Comparison of ENCODE assay signal across 18 cellular contexts in genomic region chr11:93017821-93018690, GRCh38. TPM values are rescaled to one million over a fixed set of nuclear protein-coding genes. Genes with fewer than 3 reads are reported as not detected.
DNase-seq lines count a peak whose midpoint lies in the region; ATAC-seq, FAIRE-seq and TF ChIP-seq lines count a peak whose summit lies in the region.
"Had no signal": no experiment of that assay in that cellular context is flagged by ENCODE, and none has a peak within 500 bp of the region (broad histone marks: within the 10 kb centered on the region; RNA-seq: fewer than 3 reads in every experiment).

No MANE protein-coding gene starts in this region.

- TF ChIP-seq POLR2A in HepG2 (IDR thresholded peaks at IDR 0.05; ENCODE audit: insufficient read depth in 1 of 2, low read depth in 2 of 2, low read length in 2 of 2) = no peak
- no peak for TF ChIP-seq POLR2A in testis (IDR thresholded peaks at IDR 0.05)

- FAIRE-seq in bronchial epithelial cell (lab: Jason Lieb, UNC) (no peak), HepG2 (lab: Jason Lieb, UNC) (no peak)
- FAIRE-seq: GM12891 had no signal

- no peaks in the 10 kb centered on the region for H3K4me1 ChIP-seq in HepG2 (ENCODE audit: insufficient read depth, low read length)
- H3K4me1 ChIP-seq in testis = no peaks in the 10 kb centered on the region

- intact Hi-C loops in HepG2 (cut with micrococcal nuclease; ENCODE audit: unreplicated experiment) = no loop called here
- intact Hi-C loops in testis (cut with DNase I; ENCODE audit: low total_unique reads) = no loop called here

- H3K27me3 ChIP-seq in bronchial epithelial cell (ENCODE audit: control insufficient read depth, insufficient read depth, low read length) = no peaks in the 10 kb centered on the region
- H3K27me3 ChIP-seq in HepG2 (ENCODE audit: control insufficient read depth in 1 of 2, insufficient read depth in 2 of 2, low read length in 2 of 2) = no peaks in the 10 kb centered on the region
- H3K27me3 ChIP-seq in testis = no peaks in the 10 kb centered on the region

- no peaks in the 10 kb centered on the region for H3K79me2 ChIP-seq in HepG2 (ENCODE audit: insufficient read depth, low read length)

- TF ChIP-seq CTCF in C4-2B (conservative IDR thresholded peaks at IDR 0.05) (peak; percentile 5; the same call in 1 of the 2 replicates), bronchial epithelial cell (IDR thresholded peaks at IDR 0.05; ENCODE audit: insufficient read depth, low read length, severe bottlenecking) (peak; percentile 7), HepG2 (CRISPR knock-in tag; IDR thresholded peaks at IDR 0.05) (0 out of 2 replicates have a peak, but pooled peaks have one; percentile 4), testis (IDR thresholded peaks at IDR 0.05) (no peak)

- CTCF ChIA-PET in HepG2 (lab: Yijun Ruan, JAX; ENCODE audit: low intra/inter-chr PET ratio, low total read pairs) = no interaction called here

- WGBS in HepG2 (ENCODE audit: low lambda C conversion rate) = 19% methylated on average over 8 of the region's 9 CpGs
- WGBS in testis, 2 donors = 74 to 86% methylated on average over 8 to 9 of the region's 9 CpGs

- no peak overlapping the region for H2AFZ ChIP-seq in HepG2 (ENCODE audit: low read length)

- in situ Hi-C loops in HepG2 (cut with HindIII; ENCODE audit: extremely low pct_ligation_motif_present, low pct_unique_long_range_greater_than_20kb) = no loop called here

- H3K9me3 ChIP-seq in HepG2 (ENCODE audit: low read length) (no peaks in the 10 kb centered on the region), testis (no peaks in the 10 kb centered on the region)

- H3K36me3 ChIP-seq in bronchial epithelial cell (ENCODE audit: control insufficient read depth, insufficient read depth, low read length) (no peaks in the 10 kb centered on the region), HepG2 (replicated peaks in 1 of 2; ENCODE audit: control insufficient read depth in 1 of 2, insufficient read depth in 2 of 2, low read length in 2 of 2) (no peaks in the 10 kb centered on the region), testis (ENCODE audit: low read depth, missing control alignments) (no peaks in the 10 kb centered on the region)

- H3K27ac ChIP-seq in C4-2B = no peak overlapping the region
- H3K27ac ChIP-seq in HepG2 (ENCODE audit: extremely low read length, insufficient read depth, low read length) = no peak overlapping the region
- H3K27ac ChIP-seq in testis = no peak overlapping the region

- BruUV-seq in HepG2 (replicated peaks; lab: Mats Ljungman, UMichigan) = no TSS peak

- H3K4me3 ChIP-seq in bronchial epithelial cell (ENCODE audit: low read depth, low read length) = no peak overlapping the region
- H3K4me3 ChIP-seq in HepG2 (replicated peaks in 1 of 3; ENCODE audit: insufficient read depth in 1 of 3, low read depth in 2 of 3, low read length in 3 of 3) = no peak overlapping the region
- H3K4me3 ChIP-seq in testis = no peak overlapping the region

- POLR2A ChIA-PET in HepG2 (lab: Yijun Ruan, JAX) = no interaction called here

- no peak for TF ChIP-seq EP300 in Ishikawa (IDR thresholded peaks at IDR 0.05; ENCODE audit: borderline replicate concordance)
- no peak for TF ChIP-seq EP300 in HepG2 (IDR thresholded peaks at IDR 0.05; ENCODE audit: low read depth in 2 of 2, low read length in 2 of 2)
- TF ChIP-seq EP300 in HepG2 (CRISPR knock-in tag; IDR thresholded peaks at IDR 0.05; ENCODE audit: borderline replicate concordance) = no peak

- ATAC-seq in HepG2 (peak; percentile 61), HG02763 (IDR thresholded peaks at IDR 0.05; ENCODE audit: unreplicated experiment) (no peak)

- no peak for DNase-seq in bronchial epithelial cell (ENCODE audit: low read depth)
- DNase-seq in HepG2 (ENCODE audit: low spot score) = no peak
- DNase-seq in testis = no peak
- no peak for DNase-seq in activated CD4-positive, alpha-beta T cell treated with anti-CD3 and anti-CD28 coated beads for 48 hours
- DNase-seq in NCI-H1930 (lab: John Stamatoyannopoulos, UW) = no peak
- DNase-seq: amygdala; foreskin melanocyte; KG1; NCI-H146; posterior cingulate gyrus; SHP77; stimulated activated CD4-positive, alpha-beta T cell treated with anti-CD3 and anti-CD28 coated beads, Interleukin-12 subunit alpha, Interleukin-12 subunit beta, amount 100 ng/mL, for 4 hours had no signal

- TF ChIP-seq RAD21 in Ishikawa (IDR thresholded peaks at IDR 0.05; ENCODE audit: low read depth) (peak; percentile 20; the same call in 1 of the 2 replicates), HepG2 (CRISPR knock-in tag; IDR thresholded peaks at IDR 0.05) (no peak)

- H4K20me1 ChIP-seq in HepG2 (ENCODE audit: insufficient read depth, low read length) = no peaks in the 10 kb centered on the region

- no peak overlapping the region for H3K9ac ChIP-seq in HepG2 (ENCODE audit: insufficient read depth, low read depth, low read length)

- no peak overlapping the region for H3K4me2 ChIP-seq in HepG2 (ENCODE audit: low read depth, low read length)

TF ChIP-seq in Ishikawa, 13 proteins besides CTCF, POLR2A, EP300 and RAD21 (continues in another document):
- no peak for TF ChIP-seq TEAD4 (IDR thresholded peaks at IDR 0.05)

TF ChIP-seq in HepG2, 621 proteins besides CTCF, POLR2A, EP300 and RAD21:
- TF ChIP-seq ISL2 (CRISPR knock-in tag; IDR thresholded peaks at IDR 0.05) = no peak
- TF ChIP-seq STAG1 (CRISPR knock-in tag; IDR thresholded peaks at IDR 0.05) = peak; percentile 11; the same call in 1 of the 2 replicates
- TF ChIP-seq HNRNPUL1 (IDR thresholded peaks at IDR 0.05; ENCODE audit: low read depth, low read length) = no peak
- no peak for TF ChIP-seq ZNF414 (CRISPR knock-in tag; IDR thresholded peaks at IDR 0.05)
- no peak for TF ChIP-seq E2F1 (CRISPR knock-in tag; IDR thresholded peaks at IDR 0.05)

RNA-seq across cellular contexts. Expression of gene MTNR1B, which starts 48.6 kb away (rescaled TPM):
- total RNA-seq in bronchial epithelial cell = not detected in 2 replicates
- not detected in 2 replicates for total RNA-seq in HepG2 (2016; rRNA removed; fragmentation: Illumina TruSeq; extraction: Trizol)
- total RNA-seq in HepG2 (2016; cell fraction: cytosol; rRNA removed; fragmentation: Illumina TruSeq; extraction: Trizol; ENCODE audit: low read depth) = not detected in 2 replicates
- total RNA-seq in HepG2 (2016; cell fraction: insoluble cytoplasmic fraction; rRNA removed; fragmentation: Illumina TruSeq; extraction: Trizol) = not detected in 2 replicates
- not detected in 2 replicates for total RNA-seq in HepG2 (2016; cell fraction: membrane; rRNA removed; fragmentation: Illumina TruSeq; extraction: Trizol)
- total RNA-seq in HepG2 (2016; cell fraction: nucleus; rRNA removed; fragmentation: Illumina TruSeq; extraction: Trizol) = not detected in 2 replicates
- not detected in 2 replicates for polyA plus RNA-seq in HepG2 (2011; rRNA removed)
- not detected in 2 replicates for polyA plus RNA-seq in HepG2 (2011; cell fraction: cytosol; rRNA removed)
- not detected in 2 replicates for polyA plus RNA-seq in HepG2 (2011; cell fraction: nucleus; rRNA removed)
- polyA plus RNA-seq in HepG2 (2012) = not detected in 2 replicates
- polyA plus RNA-seq in HepG2 (2016; cell fraction: cytosol; fragmentation: Illumina TruSeq; extraction: Trizol; ENCODE audit: low read depth) = not detected in 2 replicates
- polyA plus RNA-seq in HepG2 (2016; cell fraction: insoluble cytoplasmic fraction; fragmentation: Illumina TruSeq; extraction: Trizol; ENCODE audit: low read depth) = not detected in 2 replicates
- not detected in 2 replicates for polyA plus RNA-seq in HepG2 (2016; cell fraction: membrane; fragmentation: Illumina TruSeq; extraction: Trizol; ENCODE audit: low read depth)
- not detected in 2 replicates for polyA plus RNA-seq in HepG2 (2016; cell fraction: nucleus; fragmentation: Illumina TruSeq; extraction: Trizol; ENCODE audit: insufficient read depth, low read depth)
- polyA minus RNA-seq in HepG2 (2011; rRNA and poly(A)+ RNA removed; ENCODE audit: low replicate concordance) = not detected in 2 replicates
- not detected in 2 replicates for polyA minus RNA-seq in HepG2 (2011; cell fraction: cytosol; rRNA and poly(A)+ RNA removed)
- not detected in 2 replicates for polyA minus RNA-seq in HepG2 (2011; cell fraction: nucleus; rRNA and poly(A)+ RNA removed)
- under 1 TPM; 0.68 to 0.71 TPM for total RNA-seq in testis
- polyA plus RNA-seq in testis (ENCODE audit: insufficient read depth, low read depth, low replicate concordance) = 0.78 TPM
- total RNA-seq: activated T-helper 1 cell treated with anti-CD3 and anti-CD28 coated beads, Interleukin-12 subunit alpha, Interleukin-12 subunit beta, Interleukin-2, Interleukin-4 antibody, amounts not matched to agents 30 ng/mL and 10 ng/mL and 1 ng/mL, durations not matched to agents 14 hours and 24 hours and 36 hours; mononuclear cell had no signal

Comparison
In these comparisons a context has a peak if more than half of its experiments do, and no peak if none do; other contexts are left out.
1. CTCF ChIP-seq: peak in C4-2B (single experiment), bronchial epithelial cell (single experiment) and HepG2 (single experiment); none in testis (0 of 3).